ENCODE assay signal across 19 cellular contexts in the genomic region with DNA sequence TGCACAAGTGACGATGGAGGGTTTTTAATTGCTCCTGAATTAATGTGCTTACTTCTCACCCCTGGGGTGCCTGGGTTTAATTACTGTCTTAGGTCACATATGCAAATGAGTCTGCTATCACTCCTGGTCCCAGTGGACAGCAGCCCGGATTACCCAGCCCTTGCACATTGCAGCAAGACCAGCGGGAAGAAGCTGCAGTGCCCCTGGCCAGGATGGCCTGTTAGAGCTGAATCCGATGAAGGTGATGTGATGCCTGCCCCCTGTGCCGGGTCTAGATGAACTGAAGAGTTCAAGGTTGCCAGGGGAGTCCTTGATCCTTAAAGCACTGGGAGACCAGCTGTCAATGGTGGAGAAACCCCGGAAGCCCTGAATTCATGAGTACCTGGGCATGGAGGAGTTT.
"Had no signal": no experiment of that assay in that cellular context is flagged by ENCODE, and none has a peak within 500 bp of the region (broad histone marks: within the 10 kb centered on the region; RNA-seq: fewer than 3 reads in every experiment).

No MANE protein-coding gene starts in this region.

- H3K27me3 ChIP-seq: breast epithelium, esophagus squamous epithelium, neural progenitor cell, tibial nerve, vagina had no signal

- H3K27ac ChIP-seq: breast epithelium, left ventricle myocardium inferior, neural progenitor cell, tibial nerve, vagina had no signal

- H3K36me3 ChIP-seq: breast epithelium, neural progenitor cell had no signal

- H3K4me3 ChIP-seq: breast epithelium, esophagus squamous epithelium, left ventricle myocardium inferior, neural progenitor cell, tibial nerve, vagina had no signal

- H3K9me3 ChIP-seq: breast epithelium, esophagus squamous epithelium, left ventricle myocardium inferior, tibial nerve, vagina had no signal

- DNase-seq: activated B cell treated with CpG ODN at 0.5 μM for 24 hours; activated CD4-positive, alpha-beta memory T cell treated with anti-CD3 and anti-CD28 coated beads for 36 hours; activated CD4-positive, alpha-beta T cell treated with anti-CD3 and anti-CD28 coated beads for 4 hours; activated naive CD4-positive, alpha-beta T cell treated with anti-CD3 and anti-CD28 coated beads for 36 hours; activated naive CD8-positive, alpha-beta T cell treated with anti-CD3 and anti-CD28 coated beads, Interleukin-2, amount 50 U/mL, for 24 hours; cerebellar nuclear complex; effector CD8-positive, alpha-beta T cell; esophagus squamous epithelium; immature natural killer cell; kidney glomerular epithelial cell; left ventricle myocardium inferior; naive B cell; stimulated activated CD4-positive, alpha-beta T cell treated with anti-CD3 and anti-CD28 coated beads, Interleukin-2, amount 100 ng/mL, for 24 hours; stimulated activated naive CD8-positive, alpha-beta T cell treated with anti-CD3 and anti-CD28 coated beads, Interleukin-15, Interleukin-2, amounts not matched to agents 100 U/mL and 50 U/mL, for 24 hours; substantia nigra had no signal

- H3K4me1 ChIP-seq: breast epithelium, neural progenitor cell had no signal

- ATAC-seq: activated naive CD8-positive, alpha-beta T cell treated with anti-CD3 and anti-CD28 coated beads, Interleukin-2, amount 50 U/mL, for 24 hours; stimulated activated naive CD8-positive, alpha-beta T cell treated with anti-CD3 and anti-CD28 coated beads, Interleukin-15, Interleukin-2, amounts not matched to agents 100 U/mL and 50 U/mL, for 24 hours had no signal
